Comparison of ENCODE assay signal across 17 cellular contexts in genomic region chr20:7790189-7790588, GRCh38.
DNase-seq lines count a peak whose midpoint lies in the region; ATAC-seq and TF ChIP-seq lines count a peak whose summit lies in the region.
"Had no signal": no experiment of that assay in that cellular context is flagged by ENCODE, and none has a peak within 500 bp of the region (broad histone marks: within the 10 kb centered on the region; RNA-seq: fewer than 3 reads in every experiment).

No MANE protein-coding gene starts in this region.

- H3K4me1 ChIP-seq in adipocyte (ENCODE audit: control insufficient read depth, insufficient read depth, low read length): no peaks in the 10 kb centered on the region
- H3K4me1 ChIP-seq: Caco-2, right atrium auricular region had no signal

- H3K4me3 ChIP-seq in adipocyte (ENCODE audit: low read length) (no peak overlapping the region), fibroblast of pulmonary artery (replicated peaks; ENCODE audit: low read depth, low read length) (no peak overlapping the region)
- H3K4me3 ChIP-seq: hepatocyte, right atrium auricular region had no signal

- H3K9me3 ChIP-seq in adipocyte (ENCODE audit: control insufficient read depth, low read length): no peaks in the 10 kb centered on the region
- H3K9me3 ChIP-seq: Caco-2, right atrium auricular region had no signal

- TF ChIP-seq CTCF in fibroblast of pulmonary artery (IDR thresholded peaks at IDR 0.05; ENCODE audit: low read length, missing control alignments): no peak
- TF ChIP-seq CTCF in RWPE1 (conservative IDR thresholded peaks at IDR 0.05; ENCODE audit: low read depth): no peak

- CTCF ChIA-PET in RWPE1 (lab: Yijun Ruan, JAX): no interaction called here

- no peak overlapping the region for H3K9ac ChIP-seq in adipocyte (ENCODE audit: low read length)

- ATAC-seq in GM21786 (IDR thresholded peaks at IDR 0.05; ENCODE audit: unreplicated experiment): no peak
- ATAC-seq: left colon had no signal

- H3K36me3 ChIP-seq in adipocyte (ENCODE audit: control insufficient read depth, insufficient read depth, low read length, severe bottlenecking): no peaks in the 10 kb centered on the region
- H3K36me3 ChIP-seq: right atrium auricular region had no signal

- H3K27me3 ChIP-seq in adipocyte (replicated peaks; ENCODE audit: control insufficient read depth, insufficient read depth, low read length): no peaks in the 10 kb centered on the region
- H3K27me3 ChIP-seq: hepatocyte, right atrium auricular region had no signal

- DNase-seq in AG20443 (ENCODE audit: low spot score) (peak; percentile 60), HT1080 (ENCODE audit: low read depth) (peak; percentile 82), adipocyte (ENCODE audit: low read depth) (peak; percentile 45), fibroblast of pulmonary artery (ENCODE audit: low read depth) (peak; percentile 51), NCI-H1092 treated with DMSO at 0.1 percent for 48 hours (lab: John Stamatoyannopoulos, UW) (no peak), RWPE1 (ENCODE audit: low spot score) (no peak)
- DNase-seq in activated CD8-positive, alpha-beta memory T cell treated with anti-CD3 and anti-CD28 coated beads, Interleukin-2, amount 50 U/mL, for 4 hours: no peak
- DNase-seq: activated naive CD8-positive, alpha-beta T cell treated with anti-CD3 and anti-CD28 coated beads, Interleukin-2, amount 10 ng/mL, durations not matched to agents 7 days and 5 days; Caco-2; IMR-90; left colon; NCI-H1092; NCI-H748 treated with DMSO at 0.1 percent for 48 hours; T-helper 1 cell had no signal

- POLR2A ChIA-PET in RWPE1 (lab: Yijun Ruan, JAX; ENCODE audit: low non-redundant PET): no interaction called here

- no peak overlapping the region for H3K27ac ChIP-seq in RWPE1
- H3K27ac ChIP-seq: hepatocyte, right atrium auricular region had no signal

Comparison
In these comparisons a context has a peak if more than half of its experiments do, and no peak if none do; other contexts are left out.
1. DNase-seq: peak in AG20443 (single experiment), HT1080 (single experiment), adipocyte (single experiment) and fibroblast of pulmonary artery (single experiment); none in NCI-H1092 treated with DMSO at 0.1 percent for 48 hours (single experiment), activated CD8-positive, alpha-beta memory T cell treated with anti-CD3 and anti-CD28 coated beads, Interleukin-2, amount 50 U/mL, for 4 hours (single experiment) and RWPE1 (single experiment).